Comparison of ENCODE assay signal across 3 cellular contexts in the genomic region with DNA sequence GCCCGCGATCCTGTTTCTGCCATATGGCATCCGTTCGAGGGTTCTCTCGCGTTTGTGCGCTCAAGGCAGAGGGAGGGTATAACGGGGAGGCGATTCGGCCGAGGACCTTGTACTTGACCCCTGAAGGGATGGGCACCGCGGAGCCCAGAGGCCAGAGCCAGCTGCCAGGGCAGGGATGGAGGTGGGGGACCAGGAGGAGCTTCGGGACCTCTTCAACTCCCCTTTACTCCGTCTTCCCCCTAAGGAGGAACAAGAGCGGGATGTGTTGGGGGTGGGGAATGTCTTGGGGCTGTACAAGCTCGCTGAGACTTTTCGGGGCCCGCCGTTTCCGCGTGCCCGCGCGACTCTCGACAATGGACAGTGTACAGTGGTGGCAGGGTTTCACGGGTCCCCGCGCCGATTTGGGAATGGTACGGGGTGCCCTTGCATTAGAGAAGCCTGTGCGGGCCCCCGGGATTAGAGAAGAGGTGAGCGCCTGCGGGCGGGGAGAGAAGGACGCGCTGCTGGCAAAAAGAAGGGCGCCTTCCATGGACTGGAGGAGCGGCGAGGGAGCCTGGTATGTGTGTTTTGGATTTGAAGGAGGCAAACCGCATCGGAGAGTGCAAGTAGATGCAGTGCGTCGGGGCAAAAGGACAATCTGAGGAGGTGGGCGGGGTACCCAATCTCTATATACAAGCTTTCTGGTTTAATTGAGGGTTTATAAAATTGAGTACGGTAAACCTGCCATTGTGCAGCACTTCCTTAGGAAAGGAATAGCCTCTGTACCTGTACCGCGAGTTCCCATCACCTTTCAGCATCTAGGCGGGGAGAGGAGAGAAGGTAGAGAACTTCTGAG.
TF ChIP-seq lines count a peak whose summit lies in the region.

No MANE protein-coding gene starts in this region.

TF ChIP-seq in SK-N-SH, 30 proteins besides CTCF, POLR2A, EP300 and RAD21 (continues in another document):
- TF ChIP-seq FOXJ3 (CRISPR knock-in tag; IDR thresholded peaks at IDR 0.05): no peak
- TF ChIP-seq, protein P1, sequence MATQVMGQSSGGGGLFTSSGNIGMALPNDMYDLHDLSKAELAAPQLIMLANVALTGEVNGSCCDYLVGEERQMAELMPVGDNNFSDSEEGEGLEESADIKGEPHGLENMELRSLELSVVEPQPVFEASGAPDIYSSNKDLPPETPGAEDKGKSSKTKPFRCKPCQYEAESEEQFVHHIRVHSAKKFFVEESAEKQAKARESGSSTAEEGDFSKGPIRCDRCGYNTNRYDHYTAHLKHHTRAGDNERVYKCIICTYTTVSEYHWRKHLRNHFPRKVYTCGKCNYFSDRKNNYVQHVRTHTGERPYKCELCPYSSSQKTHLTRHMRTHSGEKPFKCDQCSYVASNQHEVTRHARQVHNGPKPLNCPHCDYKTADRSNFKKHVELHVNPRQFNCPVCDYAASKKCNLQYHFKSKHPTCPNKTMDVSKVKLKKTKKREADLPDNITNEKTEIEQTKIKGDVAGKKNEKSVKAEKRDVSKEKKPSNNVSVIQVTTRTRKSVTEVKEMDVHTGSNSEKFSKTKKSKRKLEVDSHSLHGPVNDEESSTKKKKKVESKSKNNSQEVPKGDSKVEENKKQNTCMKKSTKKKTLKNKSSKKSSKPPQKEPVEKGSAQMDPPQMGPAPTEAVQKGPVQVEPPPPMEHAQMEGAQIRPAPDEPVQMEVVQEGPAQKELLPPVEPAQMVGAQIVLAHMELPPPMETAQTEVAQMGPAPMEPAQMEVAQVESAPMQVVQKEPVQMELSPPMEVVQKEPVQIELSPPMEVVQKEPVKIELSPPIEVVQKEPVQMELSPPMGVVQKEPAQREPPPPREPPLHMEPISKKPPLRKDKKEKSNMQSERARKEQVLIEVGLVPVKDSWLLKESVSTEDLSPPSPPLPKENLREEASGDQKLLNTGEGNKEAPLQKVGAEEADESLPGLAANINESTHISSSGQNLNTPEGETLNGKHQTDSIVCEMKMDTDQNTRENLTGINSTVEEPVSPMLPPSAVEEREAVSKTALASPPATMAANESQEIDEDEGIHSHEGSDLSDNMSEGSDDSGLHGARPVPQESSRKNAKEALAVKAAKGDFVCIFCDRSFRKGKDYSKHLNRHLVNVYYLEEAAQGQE (IDR thresholded peaks at IDR 0.05; ENCODE audit: low read depth, low read length): no peak
- TF ChIP-seq, protein P2, sequence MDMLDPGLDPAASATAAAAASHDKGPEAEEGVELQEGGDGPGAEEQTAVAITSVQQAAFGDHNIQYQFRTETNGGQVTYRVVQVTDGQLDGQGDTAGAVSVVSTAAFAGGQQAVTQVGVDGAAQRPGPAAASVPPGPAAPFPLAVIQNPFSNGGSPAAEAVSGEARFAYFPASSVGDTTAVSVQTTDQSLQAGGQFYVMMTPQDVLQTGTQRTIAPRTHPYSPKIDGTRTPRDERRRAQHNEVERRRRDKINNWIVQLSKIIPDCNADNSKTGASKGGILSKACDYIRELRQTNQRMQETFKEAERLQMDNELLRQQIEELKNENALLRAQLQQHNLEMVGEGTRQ (IDR thresholded peaks at IDR 0.05; ENCODE audit: borderline replicate concordance, low read depth, low read length): no peak
- TF ChIP-seq FOXM1 (IDR thresholded peaks at IDR 0.05; ENCODE audit: low read depth): no peak
- TF ChIP-seq RXRA (IDR thresholded peaks at IDR 0.05; ENCODE audit: borderline replicate concordance, low read depth): no peak
- no peak for TF ChIP-seq TEAD4 (IDR thresholded peaks at IDR 0.05; ENCODE audit: borderline replicate concordance, insufficient read depth)
- no peak for TF ChIP-seq MEF2A (IDR thresholded peaks at IDR 0.05; ENCODE audit: borderline replicate concordance, low read depth)
- TF ChIP-seq, protein P3, sequence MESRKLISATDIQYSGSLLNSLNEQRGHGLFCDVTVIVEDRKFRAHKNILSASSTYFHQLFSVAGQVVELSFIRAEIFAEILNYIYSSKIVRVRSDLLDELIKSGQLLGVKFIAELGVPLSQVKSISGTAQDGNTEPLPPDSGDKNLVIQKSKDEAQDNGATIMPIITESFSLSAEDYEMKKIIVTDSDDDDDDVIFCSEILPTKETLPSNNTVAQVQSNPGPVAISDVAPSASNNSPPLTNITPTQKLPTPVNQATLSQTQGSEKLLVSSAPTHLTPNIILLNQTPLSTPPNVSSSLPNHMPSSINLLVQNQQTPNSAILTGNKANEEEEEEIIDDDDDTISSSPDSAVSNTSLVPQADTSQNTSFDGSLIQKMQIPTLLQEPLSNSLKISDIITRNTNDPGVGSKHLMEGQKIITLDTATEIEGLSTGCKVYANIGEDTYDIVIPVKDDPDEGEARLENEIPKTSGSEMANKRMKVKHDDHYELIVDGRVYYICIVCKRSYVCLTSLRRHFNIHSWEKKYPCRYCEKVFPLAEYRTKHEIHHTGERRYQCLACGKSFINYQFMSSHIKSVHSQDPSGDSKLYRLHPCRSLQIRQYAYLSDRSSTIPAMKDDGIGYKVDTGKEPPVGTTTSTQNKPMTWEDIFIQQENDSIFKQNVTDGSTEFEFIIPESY (IDR thresholded peaks at IDR 0.05; ENCODE audit: borderline replicate concordance, low read depth): no peak

TF ChIP-seq in SK-N-SH treated with all-trans-retinoic acid at 6 μM for 48 hours, 23 proteins besides CTCF, POLR2A, EP300 and RAD21 (continues in another document):
- TF ChIP-seq, protein P4, sequence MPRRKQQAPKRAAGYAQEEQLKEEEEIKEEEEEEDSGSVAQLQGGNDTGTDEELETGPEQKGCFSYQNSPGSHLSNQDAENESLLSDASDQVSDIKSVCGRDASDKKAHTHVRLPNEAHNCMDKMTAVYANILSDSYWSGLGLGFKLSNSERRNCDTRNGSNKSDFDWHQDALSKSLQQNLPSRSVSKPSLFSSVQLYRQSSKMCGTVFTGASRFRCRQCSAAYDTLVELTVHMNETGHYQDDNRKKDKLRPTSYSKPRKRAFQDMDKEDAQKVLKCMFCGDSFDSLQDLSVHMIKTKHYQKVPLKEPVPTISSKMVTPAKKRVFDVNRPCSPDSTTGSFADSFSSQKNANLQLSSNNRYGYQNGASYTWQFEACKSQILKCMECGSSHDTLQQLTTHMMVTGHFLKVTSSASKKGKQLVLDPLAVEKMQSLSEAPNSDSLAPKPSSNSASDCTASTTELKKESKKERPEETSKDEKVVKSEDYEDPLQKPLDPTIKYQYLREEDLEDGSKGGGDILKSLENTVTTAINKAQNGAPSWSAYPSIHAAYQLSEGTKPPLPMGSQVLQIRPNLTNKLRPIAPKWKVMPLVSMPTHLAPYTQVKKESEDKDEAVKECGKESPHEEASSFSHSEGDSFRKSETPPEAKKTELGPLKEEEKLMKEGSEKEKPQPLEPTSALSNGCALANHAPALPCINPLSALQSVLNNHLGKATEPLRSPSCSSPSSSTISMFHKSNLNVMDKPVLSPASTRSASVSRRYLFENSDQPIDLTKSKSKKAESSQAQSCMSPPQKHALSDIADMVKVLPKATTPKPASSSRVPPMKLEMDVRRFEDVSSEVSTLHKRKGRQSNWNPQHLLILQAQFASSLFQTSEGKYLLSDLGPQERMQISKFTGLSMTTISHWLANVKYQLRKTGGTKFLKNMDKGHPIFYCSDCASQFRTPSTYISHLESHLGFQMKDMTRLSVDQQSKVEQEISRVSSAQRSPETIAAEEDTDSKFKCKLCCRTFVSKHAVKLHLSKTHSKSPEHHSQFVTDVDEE (CRISPR knock-in tag; IDR thresholded peaks at IDR 0.05): no peak
- TF ChIP-seq SNAI2 (CRISPR knock-in tag; IDR thresholded peaks at IDR 0.05) (no peak), ESRRG (CRISPR knock-in tag; IDR thresholded peaks at IDR 0.05) (no peak), PPARA (CRISPR knock-in tag; IDR thresholded peaks at IDR 0.05; ENCODE audit: borderline replicate concordance) (no peak), ZNF8 (CRISPR knock-in tag; IDR thresholded peaks at IDR 0.05) (no peak), OSR1 (CRISPR knock-in tag; IDR thresholded peaks at IDR 0.05) (no peak), CSDC2 (CRISPR knock-in tag; IDR thresholded peaks at IDR 0.05) (no peak), ARNTL (CRISPR knock-in tag; IDR thresholded peaks at IDR 0.05; ENCODE audit: borderline replicate concordance, low read depth) (no peak), TCF4 (CRISPR knock-in tag; IDR thresholded peaks at IDR 0.05; ENCODE audit: borderline replicate concordance) (no peak), ZNF70 (CRISPR knock-in tag; IDR thresholded peaks at IDR 0.05) (no peak), ZFP3 (CRISPR knock-in tag; IDR thresholded peaks at IDR 0.05) (no peak), BACH2 (CRISPR knock-in tag; IDR thresholded peaks at IDR 0.05; ENCODE audit: borderline replicate concordance) (no peak), RARB (CRISPR knock-in tag; IDR thresholded peaks at IDR 0.05) (no peak)
- TF ChIP-seq, protein P5, sequence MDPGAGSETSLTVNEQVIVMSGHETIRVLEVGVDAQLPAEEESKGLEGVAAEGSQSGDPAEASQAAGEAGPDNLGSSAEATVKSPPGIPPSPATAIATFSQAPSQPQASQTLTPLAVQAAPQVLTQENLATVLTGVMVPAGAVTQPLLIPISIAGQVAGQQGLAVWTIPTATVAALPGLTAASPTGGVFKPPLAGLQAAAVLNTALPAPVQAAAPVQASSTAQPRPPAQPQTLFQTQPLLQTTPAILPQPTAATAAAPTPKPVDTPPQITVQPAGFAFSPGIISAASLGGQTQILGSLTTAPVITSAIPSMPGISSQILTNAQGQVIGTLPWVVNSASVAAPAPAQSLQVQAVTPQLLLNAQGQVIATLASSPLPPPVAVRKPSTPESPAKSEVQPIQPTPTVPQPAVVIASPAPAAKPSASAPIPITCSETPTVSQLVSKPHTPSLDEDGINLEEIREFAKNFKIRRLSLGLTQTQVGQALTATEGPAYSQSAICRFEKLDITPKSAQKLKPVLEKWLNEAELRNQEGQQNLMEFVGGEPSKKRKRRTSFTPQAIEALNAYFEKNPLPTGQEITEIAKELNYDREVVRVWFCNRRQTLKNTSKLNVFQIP (CRISPR knock-in tag; IDR thresholded peaks at IDR 0.05; ENCODE audit: borderline replicate concordance, low read depth): no peak
- TF ChIP-seq, protein P6, sequence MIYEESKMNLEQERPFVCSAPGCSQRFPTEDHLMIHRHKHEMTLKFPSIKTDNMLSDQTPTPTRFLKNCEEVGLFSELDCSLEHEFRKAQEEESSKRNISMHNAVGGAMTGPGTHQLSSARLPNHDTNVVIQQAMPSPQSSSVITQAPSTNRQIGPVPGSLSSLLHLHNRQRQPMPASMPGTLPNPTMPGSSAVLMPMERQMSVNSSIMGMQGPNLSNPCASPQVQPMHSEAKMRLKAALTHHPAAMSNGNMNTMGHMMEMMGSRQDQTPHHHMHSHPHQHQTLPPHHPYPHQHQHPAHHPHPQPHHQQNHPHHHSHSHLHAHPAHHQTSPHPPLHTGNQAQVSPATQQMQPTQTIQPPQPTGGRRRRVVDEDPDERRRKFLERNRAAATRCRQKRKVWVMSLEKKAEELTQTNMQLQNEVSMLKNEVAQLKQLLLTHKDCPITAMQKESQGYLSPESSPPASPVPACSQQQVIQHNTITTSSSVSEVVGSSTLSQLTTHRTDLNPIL (CRISPR knock-in tag; IDR thresholded peaks at IDR 0.05; ENCODE audit: low read depth): no peak

TF ChIP-seq in endothelial cell of umbilical vein, 7 proteins besides CTCF, POLR2A, EP300 and RAD21:
- no peak for TF ChIP-seq POLR2AphosphoS5 (IDR thresholded peaks at IDR 0.05; ENCODE audit: insufficient read depth, low read depth, low read length)
- TF ChIP-seq EZH2 (IDR thresholded peaks at IDR 0.05; ENCODE audit: borderline replicate concordance, low read depth, low read length, severe bottlenecking): peak; percentile 60
